13 cellular contexts compared by ENCODE assay signal in genomic region chr9:93288891-93289883, GRCh38.
A peak's percentile ranks its signal among the peaks of the same experiment; 100 is the strongest.
DNase-seq lines count a peak whose midpoint lies in the region; ATAC-seq and TF ChIP-seq lines count a peak whose summit lies in the region.
"Had no signal": no experiment of that assay in that cellular context is flagged by ENCODE, and none has a peak within 500 bp of the region (broad histone marks: within the 10 kb centered on the region; RNA-seq: fewer than 3 reads in every experiment).

No MANE protein-coding gene starts in this region.

- H3K27me3 Mint-ChIP-seq in osteocyte (ENCODE audit: unreplicated experiment): peaks cover 13% of the 10 kb centered on the region
- H3K27me3 Mint-ChIP-seq in CD4-positive, alpha-beta memory T cell: peaks cover 7 to 16% of the 10 kb centered on the region in 2 donors

- H3K27me3 ChIP-seq in CD4-positive, alpha-beta memory T cell (ENCODE audit: insufficient read depth, low read length): no peaks in the 10 kb centered on the region
- H3K27me3 ChIP-seq: neural progenitor cell had no signal

- intact Hi-C loops in CD4-positive, alpha-beta memory T cell (cut with micrococcal nuclease): no loop called here

- no peak overlapping the region for H3K4me3 Mint-ChIP-seq in osteocyte (ENCODE audit: unreplicated experiment)
- H3K4me3 Mint-ChIP-seq in CD4-positive, alpha-beta memory T cell: no peak overlapping the region

- no peak overlapping the region for H3K27ac Mint-ChIP-seq in osteocyte (ENCODE audit: unreplicated experiment)
- H3K27ac Mint-ChIP-seq in CD4-positive, alpha-beta memory T cell: no peak overlapping the region

- no peaks in the 10 kb centered on the region for H3K9me3 Mint-ChIP-seq in osteocyte (ENCODE audit: unreplicated experiment)
- peaks cover 0 to under 1% (median 0%) of the 10 kb centered on the region in 8 donors for H3K9me3 Mint-ChIP-seq in CD4-positive, alpha-beta memory T cell
- H3K9me3 Mint-ChIP-seq: neural progenitor cell had no signal

- H3K4me3 ChIP-seq in NB4 (ENCODE audit: low read depth, low read length) (no peak overlapping the region), fibroblast of mammary gland (ENCODE audit: control insufficient read depth, low read depth, low read length) (no peak overlapping the region)
- no peak overlapping the region for H3K4me3 ChIP-seq in CD4-positive, alpha-beta memory T cell (ENCODE audit: low read length in 2 of 2)
- H3K4me3 ChIP-seq: neural progenitor cell, tibial artery had no signal

- TF ChIP-seq CTCF in NB4 (IDR thresholded peaks at IDR 0.05; ENCODE audit: low read depth, low read length) (no peak), fibroblast of mammary gland (conservative IDR thresholded peaks at IDR 0.05; ENCODE audit: control insufficient read depth, insufficient read depth, low read depth, low read length) (no peak), osteocyte (IDR thresholded peaks at IDR 0.05) (no peak)

- no peaks in the 10 kb centered on the region for H3K36me3 Mint-ChIP-seq in osteocyte (ENCODE audit: unreplicated experiment)
- H3K36me3 Mint-ChIP-seq in CD4-positive, alpha-beta memory T cell: no peaks in the 10 kb centered on the region

- CTCF ChIA-PET in CD4-positive, alpha-beta memory T cell (lab: Charles Lee; ENCODE audit: partially characterized antibody): no interaction called here

- no peaks in the 10 kb centered on the region for H3K36me3 ChIP-seq in CD4-positive, alpha-beta memory T cell (ENCODE audit: insufficient read depth, low read length)
- H3K36me3 ChIP-seq: neural progenitor cell, tibial artery had no signal

- DNase-seq in GM03348 (ENCODE audit: low spot score): peak; percentile 19
- DNase-seq in NB4 (ENCODE audit: low read depth): peak; percentile 46
- peak; percentile 80 for DNase-seq in fibroblast of mammary gland (ENCODE audit: low read depth)
- DNase-seq in osteocyte (ENCODE audit: extremely low spot score, unreplicated experiment): peak; percentile 83
- no peak for DNase-seq in kidney glomerular epithelial cell (lab: John Stamatoyannopoulos, UW)
- no peak for DNase-seq in caudate nucleus (lab: John Stamatoyannopoulos, UW)
- DNase-seq in CD4-positive, alpha-beta memory T cell: no peak
- DNase-seq: COR-L47, NCI-H1417 had no signal

- no peak for ATAC-seq in GM19023 (IDR thresholded peaks at IDR 0.05; ENCODE audit: unreplicated experiment)

- no peak overlapping the region for H3K27ac ChIP-seq in caudate nucleus (ENCODE audit: low read depth, low read length)
- no peak overlapping the region for H3K27ac ChIP-seq in CD4-positive, alpha-beta memory T cell (ENCODE audit: low read depth, low read length)
- H3K27ac ChIP-seq: neural progenitor cell, tibial artery, VCaP had no signal

- POLR2A ChIA-PET in CD4-positive, alpha-beta memory T cell (lab: Charles Lee; ENCODE audit: partially characterized antibody): no interaction called here

- H3K9me3 ChIP-seq in CD4-positive, alpha-beta memory T cell (ENCODE audit: control insufficient read depth in 1 of 2, low read length in 2 of 2): no peaks in the 10 kb centered on the region
- H3K9me3 ChIP-seq: tibial artery had no signal

- no peak for TF ChIP-seq POLR2A in NB4 (IDR thresholded peaks at IDR 0.05; ENCODE audit: extremely low read depth, insufficient read length)

- H3K4me1 ChIP-seq in CD4-positive, alpha-beta memory T cell (ENCODE audit: insufficient read depth, low read length): no peaks in the 10 kb centered on the region
- H3K4me1 ChIP-seq: tibial artery had no signal

- no peaks in the 10 kb centered on the region for H3K4me1 Mint-ChIP-seq in osteocyte (ENCODE audit: unreplicated experiment)
- peaks cover 0 to 3% (median under 1%) of the 10 kb centered on the region in 4 donors for H3K4me1 Mint-ChIP-seq in CD4-positive, alpha-beta memory T cell

Comparison
In these comparisons a context has a peak if more than half of its experiments do, and no peak if none do; other contexts are left out.
1. DNase-seq: peak in GM03348 (single experiment), NB4 (single experiment), fibroblast of mammary gland (single experiment) and osteocyte (single experiment); none in kidney glomerular epithelial cell (single experiment), caudate nucleus (0 of 61) and CD4-positive, alpha-beta memory T cell (0 of 5).